13 cellular contexts compared by ENCODE assay signal in the genomic region with DNA sequence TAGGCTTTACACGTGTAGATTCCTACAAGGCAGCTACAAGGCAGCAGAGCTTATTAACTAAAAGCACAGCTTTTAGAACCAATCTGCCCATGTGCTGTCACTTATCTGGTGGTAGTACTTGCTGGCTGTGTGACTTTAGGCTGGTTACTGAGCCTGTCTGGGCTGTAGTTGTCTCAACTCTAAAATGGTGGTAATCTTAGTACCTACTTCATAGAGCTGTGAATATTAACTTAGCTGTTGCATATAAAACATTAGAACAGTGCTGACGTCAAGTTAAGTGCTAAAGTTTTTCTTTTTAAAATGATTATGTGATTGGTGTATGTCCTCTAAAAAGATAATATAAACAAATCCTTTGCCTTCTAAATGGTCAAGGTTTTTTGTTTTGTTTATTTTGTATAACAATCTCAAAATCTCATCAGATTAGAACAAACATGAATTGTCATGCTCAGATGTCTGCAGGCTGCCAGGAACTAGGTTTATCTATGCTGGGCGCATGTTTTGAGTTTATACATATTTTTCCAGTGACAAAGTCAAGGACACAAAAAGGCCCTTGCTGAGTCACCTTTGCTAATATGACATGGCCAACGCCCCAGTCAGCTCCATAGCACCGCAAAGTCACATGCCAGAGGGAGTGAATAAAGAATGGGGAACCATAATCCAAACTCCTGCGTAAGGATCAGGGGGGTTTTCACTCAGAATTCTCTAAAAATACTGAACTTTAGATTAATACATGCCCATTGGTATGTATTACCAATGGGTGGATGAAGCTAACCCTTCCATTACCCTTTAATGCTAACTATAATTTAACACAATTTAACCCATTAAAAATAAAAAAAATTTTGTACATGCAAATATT. TPM values are rescaled to one million over a fixed set of nuclear protein-coding genes. Genes with fewer than 3 reads are reported as not detected.
DNase-seq lines count a peak whose midpoint lies in the region; ATAC-seq, FAIRE-seq and TF ChIP-seq lines count a peak whose summit lies in the region.
"Had no signal": no experiment of that assay in that cellular context is flagged by ENCODE, and none has a peak within 500 bp of the region (broad histone marks: within the 10 kb centered on the region; RNA-seq: fewer than 3 reads in every experiment).

No MANE protein-coding gene starts in this region.

- H3K36me3 Mint-ChIP-seq in GM23338 (ENCODE audit: low read depth) = no peaks in the 10 kb centered on the region
- H3K36me3 Mint-ChIP-seq in CD14-positive monocyte = no peaks in the 10 kb centered on the region
- H3K36me3 Mint-ChIP-seq: activated CD4-positive, alpha-beta memory T cell treated with anti-CD3 and anti-CD28 coated beads for 36 hours; activated naive CD8-positive, alpha-beta T cell treated with anti-CD3 and anti-CD28 coated beads, Interleukin-2, amount 10 ng/mL, durations not matched to agents 7 days and 5 days had no signal

- no peaks in the 10 kb centered on the region for H3K9me2 ChIP-seq in GM23338 (ENCODE audit: insufficient read depth)

- no peak overlapping the region for H3K4me3 ChIP-seq in GM23338
- H3K4me3 ChIP-seq in epithelial cell of esophagus (ENCODE audit: low read length) = no peak overlapping the region
- H3K4me3 ChIP-seq in osteoblast (ENCODE audit: insufficient read depth, low read length) = no peak overlapping the region

- intact Hi-C loops in CD14-positive monocyte (cut with micrococcal nuclease) = loop anchor here in 1 of 2 donors (10.0 kb wide), 1 partner anchor 67 kb away; no protein-coding TSS in a partner anchor

- ATAC-seq in GM23338 (no peak), HG02763 (IDR thresholded peaks at IDR 0.05; ENCODE audit: unreplicated experiment) (no peak)

- H3K27ac ChIP-seq in GM23338 (ENCODE audit: low read depth) = no peak overlapping the region
- peak overlapping the region; percentile 36 for H3K27ac ChIP-seq in osteoblast (ENCODE audit: low read depth, low read length)
- no peak overlapping the region for H3K27ac ChIP-seq in substantia nigra (ENCODE audit: low read depth, low read length, poor library complexity, severe bottlenecking)

- H3K4me1 ChIP-seq in GM23338 (ENCODE audit: insufficient read depth) = peaks cover 20% of the 10 kb centered on the region
- H3K4me1 ChIP-seq in osteoblast (ENCODE audit: insufficient read depth, low read length) = peaks cover 17% of the 10 kb centered on the region

- peak; percentile 74 for FAIRE-seq in RCC 7860 (lab: Jason Lieb, UNC)

- no peaks in the 10 kb centered on the region for H3F3A ChIP-seq in GM23338 (replicated peaks; ENCODE audit: low read depth)

- H3K9me3 Mint-ChIP-seq in GM23338 (no peaks in the 10 kb centered on the region), CD14-positive monocyte (no peaks in the 10 kb centered on the region)
- H3K9me3 Mint-ChIP-seq: activated CD4-positive, alpha-beta memory T cell treated with anti-CD3 and anti-CD28 coated beads for 36 hours; activated naive CD8-positive, alpha-beta T cell treated with anti-CD3 and anti-CD28 coated beads, Interleukin-2, amount 10 ng/mL, durations not matched to agents 7 days and 5 days had no signal

- H3K27me3 Mint-ChIP-seq in GM23338 (ENCODE audit: insufficient read depth, low read depth, poor library complexity) = no peaks in the 10 kb centered on the region
- H3K27me3 Mint-ChIP-seq in CD14-positive monocyte (ENCODE audit: low read depth in 3 of 3) = peaks cover 0 to 1% (median 0%) of the 10 kb centered on the region in 3 donors
- H3K27me3 Mint-ChIP-seq: activated CD4-positive, alpha-beta memory T cell treated with anti-CD3 and anti-CD28 coated beads for 36 hours had no signal

- H3K36me3 ChIP-seq in GM23338 (ENCODE audit: insufficient read depth) (no peaks in the 10 kb centered on the region), osteoblast (ENCODE audit: insufficient read depth, low read length) (no peaks in the 10 kb centered on the region)

- no peak for TF ChIP-seq CTCF in GM23338 (conservative IDR thresholded peaks at IDR 0.05; ENCODE audit: low read depth in 2 of 2)
- TF ChIP-seq CTCF in epithelial cell of esophagus (IDR thresholded peaks at IDR 0.05; ENCODE audit: insufficient read depth, low read depth, low read length, missing control alignments) = no peak
- no peak for TF ChIP-seq CTCF in osteoblast (IDR thresholded peaks at IDR 0.05; ENCODE audit: extremely low read depth, low read depth, low read length)
- no peak for TF ChIP-seq CTCF in CD14-positive monocyte (IDR thresholded peaks at IDR 0.05)

- no peak overlapping the region for H2AFZ ChIP-seq in GM23338
- H2AFZ ChIP-seq in osteoblast (ENCODE audit: low read length) = peak overlapping the region; percentile 48

- H3K27ac Mint-ChIP-seq in GM23338 (peak overlapping the region; percentile 29; the same call in 1 of the 2 replicates), CD14-positive monocyte (no peak overlapping the region)
- H3K27ac Mint-ChIP-seq: activated CD4-positive, alpha-beta memory T cell treated with anti-CD3 and anti-CD28 coated beads for 36 hours; activated naive CD8-positive, alpha-beta T cell treated with anti-CD3 and anti-CD28 coated beads, Interleukin-2, amount 10 ng/mL, durations not matched to agents 7 days and 5 days had no signal

- H3K79me2 ChIP-seq in GM23338 (replicated peaks; ENCODE audit: insufficient read depth) = no peaks in the 10 kb centered on the region
- no peaks in the 10 kb centered on the region for H3K79me2 ChIP-seq in osteoblast (ENCODE audit: insufficient read depth, low read length)

- H3K4me2 ChIP-seq in GM23338 = 0 out of 2 replicates have a peak overlapping the region, but pooled peaks have one; percentile 9
- H3K4me2 ChIP-seq in osteoblast (ENCODE audit: insufficient read depth, low read length) = no peak overlapping the region

- H3K9me3 ChIP-seq in osteoblast (ENCODE audit: low read depth, low read length) = no peaks in the 10 kb centered on the region

- H4K20me1 ChIP-seq in GM23338 (replicated peaks; ENCODE audit: insufficient read depth) (no peaks in the 10 kb centered on the region), osteoblast (ENCODE audit: insufficient read depth, low read length) (no peaks in the 10 kb centered on the region)

- H3K4me1 Mint-ChIP-seq in GM23338 = peaks cover 18% of the 10 kb centered on the region
- peaks cover 2% of the 10 kb centered on the region for H3K4me1 Mint-ChIP-seq in CD14-positive monocyte
- H3K4me1 Mint-ChIP-seq: activated naive CD8-positive, alpha-beta T cell treated with anti-CD3 and anti-CD28 coated beads, Interleukin-2, amount 10 ng/mL, durations not matched to agents 7 days and 5 days had no signal

- DNase-seq in GM23338 (ENCODE audit: low spot score) (no peak), RCC 7860 (ENCODE audit: low spot score) (peak; percentile 76), epithelial cell of esophagus (ENCODE audit: low read depth) (peak; percentile 84), osteoblast (ENCODE audit: insufficient read length, low spot score, missing footprints) (no peak), CD14-positive monocyte (ENCODE audit: low spot score) (no peak), substantia nigra (lab: John Stamatoyannopoulos, UW) (no peak), iPS-NIHi7 (ENCODE audit: extremely low spot score) (no peak)
- DNase-seq: activated CD4-positive, alpha-beta memory T cell treated with anti-CD3 and anti-CD28 coated beads for 36 hours; activated naive CD8-positive, alpha-beta T cell treated with anti-CD3 and anti-CD28 coated beads, Interleukin-2, amount 10 ng/mL, durations not matched to agents 7 days and 5 days; COR-L47; occipital lobe; stimulated activated CD4-positive, alpha-beta T cell treated with anti-CD3 and anti-CD28 coated beads, Interleukin-4, amount 100 ng/mL, for 4 hours had no signal

- H3K4me3 Mint-ChIP-seq in GM23338 (no peak overlapping the region), CD14-positive monocyte (no peak overlapping the region)
- H3K4me3 Mint-ChIP-seq: activated CD4-positive, alpha-beta memory T cell treated with anti-CD3 and anti-CD28 coated beads for 36 hours; activated naive CD8-positive, alpha-beta T cell treated with anti-CD3 and anti-CD28 coated beads, Interleukin-2, amount 10 ng/mL, durations not matched to agents 7 days and 5 days had no signal

- H3K27me3 ChIP-seq in GM23338 (ENCODE audit: insufficient read depth) (no peaks in the 10 kb centered on the region), osteoblast (ENCODE audit: insufficient read depth, low read length) (no peaks in the 10 kb centered on the region)

TF ChIP-seq in GM23338, 12 proteins besides CTCF, POLR2A, EP300 and RAD21:
- TF ChIP-seq, protein P1, sequence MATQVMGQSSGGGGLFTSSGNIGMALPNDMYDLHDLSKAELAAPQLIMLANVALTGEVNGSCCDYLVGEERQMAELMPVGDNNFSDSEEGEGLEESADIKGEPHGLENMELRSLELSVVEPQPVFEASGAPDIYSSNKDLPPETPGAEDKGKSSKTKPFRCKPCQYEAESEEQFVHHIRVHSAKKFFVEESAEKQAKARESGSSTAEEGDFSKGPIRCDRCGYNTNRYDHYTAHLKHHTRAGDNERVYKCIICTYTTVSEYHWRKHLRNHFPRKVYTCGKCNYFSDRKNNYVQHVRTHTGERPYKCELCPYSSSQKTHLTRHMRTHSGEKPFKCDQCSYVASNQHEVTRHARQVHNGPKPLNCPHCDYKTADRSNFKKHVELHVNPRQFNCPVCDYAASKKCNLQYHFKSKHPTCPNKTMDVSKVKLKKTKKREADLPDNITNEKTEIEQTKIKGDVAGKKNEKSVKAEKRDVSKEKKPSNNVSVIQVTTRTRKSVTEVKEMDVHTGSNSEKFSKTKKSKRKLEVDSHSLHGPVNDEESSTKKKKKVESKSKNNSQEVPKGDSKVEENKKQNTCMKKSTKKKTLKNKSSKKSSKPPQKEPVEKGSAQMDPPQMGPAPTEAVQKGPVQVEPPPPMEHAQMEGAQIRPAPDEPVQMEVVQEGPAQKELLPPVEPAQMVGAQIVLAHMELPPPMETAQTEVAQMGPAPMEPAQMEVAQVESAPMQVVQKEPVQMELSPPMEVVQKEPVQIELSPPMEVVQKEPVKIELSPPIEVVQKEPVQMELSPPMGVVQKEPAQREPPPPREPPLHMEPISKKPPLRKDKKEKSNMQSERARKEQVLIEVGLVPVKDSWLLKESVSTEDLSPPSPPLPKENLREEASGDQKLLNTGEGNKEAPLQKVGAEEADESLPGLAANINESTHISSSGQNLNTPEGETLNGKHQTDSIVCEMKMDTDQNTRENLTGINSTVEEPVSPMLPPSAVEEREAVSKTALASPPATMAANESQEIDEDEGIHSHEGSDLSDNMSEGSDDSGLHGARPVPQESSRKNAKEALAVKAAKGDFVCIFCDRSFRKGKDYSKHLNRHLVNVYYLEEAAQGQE (IDR thresholded peaks at IDR 0.05; ENCODE audit: unreplicated experiment) = no peak

RNA-seq across cellular contexts. Expression of a gene that starts 39.8 kb away (rescaled TPM):
- total RNA-seq in GM23338 (2014; rRNA removed; shearing (Covaris generic)) = 48.9 and 49.2 TPM in 2 replicates
- 76.1 and 82.5 TPM in 2 replicates for polyA plus RNA-seq in GM23338 (2016; fragmentation: Nextera tagmentation; extraction: Ambion mirVana)
- total RNA-seq in osteoblast = 20.6 and 25.3 TPM in 2 replicates
- 100 to 1,000 TPM in 1 of 2 donors, 10 to 100 TPM in 1; 69.3 to 125 TPM for polyA plus RNA-seq in CD14-positive monocyte

Comparison
In these comparisons a context has a peak if more than half of its experiments do, and no peak if none do; other contexts are left out.
1. DNase-seq: peak in RCC 7860 (single experiment) and epithelial cell of esophagus (single experiment); none in GM23338 (single experiment), osteoblast (single experiment), CD14-positive monocyte (single experiment), substantia nigra (0 of 49) and iPS-NIHi7 (single experiment).